8 cellular contexts compared by ENCODE assay signal in genomic region chr15:76196286-76196948, GRCh38.
DNase-seq lines count a peak whose midpoint lies in the region; ATAC-seq, FAIRE-seq and TF ChIP-seq lines count a peak whose summit lies in the region.

No MANE protein-coding gene starts in this region.

- H3K79me2 ChIP-seq in GM12878 (ENCODE audit: control insufficient read depth, insufficient read depth, low read length) = no peaks in the 10 kb centered on the region

- ATAC-seq in GM12878 = peak; percentile 21
- ATAC-seq in GM18867 (IDR thresholded peaks at IDR 0.05; ENCODE audit: unreplicated experiment) = no peak

- DNase-seq in D721Med (ENCODE audit: insufficient read length, low spot score) = peak; percentile 61
- peak; percentile 45 for DNase-seq in NAMALWA (ENCODE audit: low spot score)
- DNase-seq in GM12878 (ENCODE audit: low read depth, low spot score) = no peak
- DNase-seq in iPS-NIHi11 (ENCODE audit: low spot score) = peak; percentile 61
- no peak for DNase-seq in tibial nerve (ENCODE audit: low spot score in 2 of 2)
- no peak for DNase-seq in NCI-H774 (lab: John Stamatoyannopoulos, UW)

- no peak overlapping the region for H2AFZ ChIP-seq in GM12878 (ENCODE audit: control insufficient read depth, low read depth, low read length)

- no peak for TF ChIP-seq RAD21 in GM12878 (IDR thresholded peaks at IDR 0.05; ENCODE audit: insufficient read depth, low read depth, low read length)

- in situ Hi-C loops in GM12878 (cut with MboI) = no loop called here

- TF ChIP-seq POLR2A in GM12878 (IDR thresholded peaks at IDR 0.05; ENCODE audit: low read depth, low read length) (no peak), tibial nerve (IDR thresholded peaks at IDR 0.05) (no peak)

- POLR2A ChIA-PET in GM12878 (lab: Charles Lee) = interaction anchor here (0.6 kb wide), 1 partner anchor 40 kb away, joined by 3 read pairs; no protein-coding TSS in a partner anchor

- H3K9ac ChIP-seq in GM12878 (ENCODE audit: control insufficient read depth, insufficient read depth, low read length) = no peak overlapping the region

- no TSS peak for BruUV-seq in GM12878 (replicated peaks; lab: Mats Ljungman, UMichigan)

- 53% methylated on average over 6 of the region's 8 CpGs for WGBS in GM12878 (ENCODE audit: insufficient coverage, insufficient replicate concordance, low lambda C conversion rate, missing lambda C conversion rate)
- WGBS in tibial nerve, 2 donors = 21 to 46% methylated on average over 6 to 8 of the region's 8 CpGs

- TF ChIP-seq EP300 in GM12878 (IDR thresholded peaks at IDR 0.05; ENCODE audit: borderline replicate concordance in 1 of 2, control insufficient read depth in 1 of 2, low read depth in 2 of 2, low read length in 2 of 2) = no peak
- no peak for TF ChIP-seq EP300 in tibial nerve (IDR thresholded peaks at IDR 0.05)

- RAD21 ChIA-PET in GM12878 (lab: Charles Lee; ENCODE audit: unreplicated experiment) = no interaction called here

- intact Hi-C loops in GM12878 (cut with micrococcal nuclease; ENCODE audit: unreplicated experiment) = no loop called here

- no peak for TF ChIP-seq CTCF in D721Med (IDR thresholded peaks at IDR 0.05; ENCODE audit: insufficient read depth, missing control alignments)
- no peak for TF ChIP-seq CTCF in GM12878 (IDR thresholded peaks at IDR 0.05 in 2 of 3, conservative IDR thresholded peaks at IDR 0.05 in 1 of 3; ENCODE audit: control insufficient read depth in 2 of 3, extremely low read depth in 1 of 3, insufficient read depth in 1 of 3, low read depth in 3 of 3, low read length in 3 of 3)
- no peak for TF ChIP-seq CTCF in tibial nerve (IDR thresholded peaks at IDR 0.05)

- FAIRE-seq in D721Med (lab: Jason Lieb, UNC) (no peak), GM12878 (lab: Jason Lieb, UNC) (no peak)

- no peaks in the 10 kb centered on the region for H4K20me1 ChIP-seq in GM12878 (ENCODE audit: control insufficient read depth, insufficient read depth)

- no peaks in the 10 kb centered on the region for H3K36me3 ChIP-seq in GM12878 (ENCODE audit: control insufficient read depth in 2 of 2, insufficient read depth in 2 of 2, low read length in 1 of 2)
- H3K36me3 ChIP-seq in tibial nerve = no peaks in the 10 kb centered on the region

- H3K4me1 ChIP-seq in GM12878 (ENCODE audit: control insufficient read depth, insufficient read depth, low read length) (peaks cover 2% of the 10 kb centered on the region), tibial nerve (peaks cover 0 to 27% (median 2%) of the 10 kb centered on the region in 4 donors)

- H3K9me3 ChIP-seq in GM12878 (replicated peaks; ENCODE audit: control insufficient read depth, insufficient read depth, low read length) (no peaks in the 10 kb centered on the region), tibial nerve (no peaks in the 10 kb centered on the region)

- H3K27ac ChIP-seq in GM12878 (ENCODE audit: control insufficient read depth, insufficient read depth) = no peak overlapping the region
- H3K27ac ChIP-seq in temporal lobe (ENCODE audit: low read depth, low read length) = peak overlapping the region; percentile 95
- no peak overlapping the region for H3K27ac ChIP-seq in tibial nerve

- SMC1A ChIA-PET in GM12878 (lab: Charles Lee; ENCODE audit: uncharacterized antibody, unreplicated experiment) = no interaction called here

- H3K4me3 ChIP-seq in GM12878 (no peak overlapping the region), tibial nerve (no peak overlapping the region)

- H3K4me2 ChIP-seq in GM12878 (ENCODE audit: control insufficient read depth, insufficient read depth) = no peak overlapping the region

- CTCF ChIA-PET in GM12878 (lab: Yijun Ruan, JAX) = interaction anchor here (0.8 to 1.3 kb wide), 3 partner anchors 10 to 19 kb away, joined by 3 read pairs; no protein-coding TSS in a partner anchor

- H3K27me3 ChIP-seq in GM12878 (replicated peaks in 1 of 2; ENCODE audit: control insufficient read depth in 2 of 2, insufficient read depth in 2 of 2, low read length in 1 of 2) (no peaks in the 10 kb centered on the region), tibial nerve (peaks cover 0 to 15% of the 10 kb centered on the region in 2 donors)

TF ChIP-seq in GM12878, 131 proteins besides CTCF, POLR2A, EP300 and RAD21 (continues in another document):
- TF ChIP-seq MXI1 (IDR thresholded peaks at IDR 0.05; ENCODE audit: low read depth, low read length) (no peak), PRDM15 (CRISPR knock-in tag; IDR thresholded peaks at IDR 0.05) (no peak), CREB1 (IDR thresholded peaks at IDR 0.05; ENCODE audit: low read depth) (no peak), RUNX3 (IDR thresholded peaks at IDR 0.05; ENCODE audit: low read length) (no peak), ZBTB40 (IDR thresholded peaks at IDR 0.05; ENCODE audit: borderline replicate concordance) (no peak), MTA3 (IDR thresholded peaks at IDR 0.05; ENCODE audit: borderline replicate concordance, low read length) (no peak), SMC3 (IDR thresholded peaks at IDR 0.05; ENCODE audit: borderline replicate concordance, low read length) (no peak), YBX1 (IDR thresholded peaks at IDR 0.05) (no peak), NFYA (IDR thresholded peaks at IDR 0.05; ENCODE audit: borderline replicate concordance, low read depth, low read length) (no peak), KLF5 (IDR thresholded peaks at IDR 0.05; ENCODE audit: partially characterized antibody) (no peak)

Comparison
In these comparisons a context has a peak if more than half of its experiments do, and no peak if none do; other contexts are left out.
1. DNase-seq: peak in D721Med (single experiment), NAMALWA (single experiment) and iPS-NIHi11 (single experiment); none in GM12878 (single experiment), tibial nerve (0 of 2) and NCI-H774 (single experiment).